In genomic region chr7:35801392-35802101, GRCh38 we compare ENCODE assay signal across 8 cellular contexts. TPM values are rescaled to one million over a fixed set of nuclear protein-coding genes. Genes with fewer than 3 reads are reported as not detected.
DNase-seq lines count a peak whose midpoint lies in the region; ATAC-seq and TF ChIP-seq lines count a peak whose summit lies in the region.

No MANE protein-coding gene starts in this region.

- intact Hi-C loops in left lung (cut with DNase I): loop anchor here in 1 of 2 donors (10.0 kb wide), 1 partner anchor 97 kb away; no protein-coding TSS in a partner anchor

- peak; percentile 32 for ATAC-seq in GM18867 (IDR thresholded peaks at IDR 0.05; ENCODE audit: unreplicated experiment)
- ATAC-seq in HG03103 (IDR thresholded peaks at IDR 0.05; ENCODE audit: low read depth, unreplicated experiment): peak; percentile 24
- peak; percentile 52 for ATAC-seq in left lung

- no peaks in the 10 kb centered on the region for H3K36me3 ChIP-seq in left lung

- peaks cover 17 to 53% of the 10 kb centered on the region in 2 donors for H3K4me1 ChIP-seq in left lung

- TF ChIP-seq CTCF in AG09309 (IDR thresholded peaks at IDR 0.05; ENCODE audit: control insufficient read depth, insufficient read depth, low read depth, low read length, missing control alignments) (peak; percentile 76), left lung (IDR thresholded peaks at IDR 0.05) (peak; percentile 31 to 54)

- H3K4me3 ChIP-seq in AG09309 (ENCODE audit: control insufficient read depth, low read depth, low read length): peak overlapping the region; percentile 88
- H3K4me3 ChIP-seq in left lung: peak overlapping the region; percentile 77 to 93

- DNase-seq in AG09309 (ENCODE audit: low read depth) (peak; percentile 5), NCI-H460 (ENCODE audit: extremely low read depth, low read depth) (peak; percentile 36), left lung (peak; percentile 76 to 94)
- DNase-seq in activated CD4-positive, alpha-beta T cell treated with anti-CD3 and anti-CD28 coated beads for 4 hours: peak; percentile 66 to 74
- DNase-seq in stimulated activated CD4-positive, alpha-beta T cell treated with anti-CD3 and anti-CD28 coated beads, Interleukin-2, amount 100 ng/mL, for 48 hours: peak; percentile 55 to 59

- H3K27ac ChIP-seq in cingulate gyrus (ENCODE audit: low read depth, low read length) (peak overlapping the region; percentile 98), left lung (peak overlapping the region; percentile 98 to 99)

- no peaks in the 10 kb centered on the region for H3K9me3 ChIP-seq in left lung

- no peaks in the 10 kb centered on the region for H3K27me3 ChIP-seq in left lung

RNA-seq across cellular contexts. Expression of gene SEPTIN7, which starts 0.7 kb away (rescaled TPM):
- total RNA-seq in NCI-H460 (2014; rRNA removed; shearing (Covaris generic)): 189 and 233 TPM in 2 replicates
- 125 and 130 TPM in 2 replicates for polyA plus RNA-seq in NCI-H460 (2014; cell fraction: nucleus; rRNA removed)
- total RNA-seq in left lung: 100 to 1,000 TPM; 174 to 192 TPM

Comparison
In these comparisons a context has a peak if more than half of its experiments do, and no peak if none do; other contexts are left out.
1. Peak in every context shown above with its lines: DNase-seq, ATAC-seq, H3K4me3 ChIP-seq and H3K27ac ChIP-seq.
2. DNase-seq: peak in every context shown above with its lines; median percentile 85 in left lung; 70 in activated CD4-positive, alpha-beta T cell treated with anti-CD3 and anti-CD28 coated beads for 4 hours; 57 in stimulated activated CD4-positive, alpha-beta T cell treated with anti-CD3 and anti-CD28 coated beads, Interleukin-2, amount 100 ng/mL, for 48 hours; 36 in NCI-H460; 5 in AG09309.